Comparison of ENCODE assay signal across 23 cellular contexts in genomic region chr4:151922306-151922705, GRCh38.
DNase-seq lines count a peak whose midpoint lies in the region; ATAC-seq, FAIRE-seq and TF ChIP-seq lines count a peak whose summit lies in the region.
"Had no signal": no experiment of that assay in that cellular context is flagged by ENCODE, and none has a peak within 500 bp of the region (broad histone marks: within the 10 kb centered on the region; RNA-seq: fewer than 3 reads in every experiment).

No MANE protein-coding gene starts in this region.

- H3K27me3 Mint-ChIP-seq in activated CD8-positive, alpha-beta T cell treated with anti-CD3 and anti-CD28 coated beads for 36 hours: no peaks in the 10 kb centered on the region
- H3K27me3 Mint-ChIP-seq in activated CD8-positive, alpha-beta T cell treated with anti-CD3 and anti-CD28 coated beads, Interleukin-2, amount 10 ng/mL, durations not matched to agents 7 days and 5 days (ENCODE audit: low read depth): no peaks in the 10 kb centered on the region
- no peaks in the 10 kb centered on the region for H3K27me3 Mint-ChIP-seq in type B pancreatic cell

- no peaks in the 10 kb centered on the region for H3K4me1 ChIP-seq in smooth muscle cell (ENCODE audit: low read depth)
- H3K4me1 ChIP-seq: adrenal gland, vagina had no signal

- H3K36me3 ChIP-seq in bronchial epithelial cell (ENCODE audit: control insufficient read depth, insufficient read depth, low read length) (no peaks in the 10 kb centered on the region), smooth muscle cell (ENCODE audit: low read depth) (no peaks in the 10 kb centered on the region)
- H3K36me3 ChIP-seq: adrenal gland, vagina had no signal

- H3K9me3 ChIP-seq in smooth muscle cell (replicated peaks; ENCODE audit: low read depth): no peaks in the 10 kb centered on the region
- H3K9me3 ChIP-seq: adrenal gland, vagina had no signal

- CTCF ChIA-PET in activated CD8-positive, alpha-beta T cell treated with anti-CD3 and anti-CD28 coated beads for 36 hours (lab: Charles Lee): no interaction called here
- CTCF ChIA-PET in activated CD8-positive, alpha-beta T cell treated with anti-CD3 and anti-CD28 coated beads, Interleukin-2, amount 10 ng/mL, durations not matched to agents 7 days and 5 days (lab: Charles Lee): interaction anchor here (1.0 kb wide), 1 partner anchor 114 kb away, joined by 3 read pairs; no protein-coding TSS in a partner anchor

- H3K79me2 ChIP-seq in smooth muscle cell (ENCODE audit: low read depth): no peaks in the 10 kb centered on the region

- no peaks in the 10 kb centered on the region for H4K20me1 ChIP-seq in smooth muscle cell (ENCODE audit: low read depth)

- intact Hi-C loops in activated CD8-positive, alpha-beta T cell treated with anti-CD3 and anti-CD28 coated beads for 36 hours (cut with micrococcal nuclease): loop anchor here (10.0 kb wide), 1 partner anchor 158 kb away; the partner anchor contains the start of gene GATB

- ATAC-seq in activated CD8-positive, alpha-beta T cell treated with anti-CD3 and anti-CD28 coated beads for 36 hours: peak; percentile 56
- no peak for ATAC-seq in activated CD8-positive, alpha-beta T cell treated with anti-CD3 and anti-CD28 coated beads, Interleukin-2, amount 10 ng/mL, durations not matched to agents 7 days and 5 days

- H3K9ac ChIP-seq in smooth muscle cell (ENCODE audit: low read depth): no peak overlapping the region

- 79% methylated on average over 4 of the region's 4 CpGs for WGBS in smooth muscle cell (ENCODE audit: low lambda C conversion rate)

- no peaks in the 10 kb centered on the region for H3F3A ChIP-seq in smooth muscle cell (ENCODE audit: low read depth)

- DNase-seq in activated CD8-positive, alpha-beta T cell treated with anti-CD3 and anti-CD28 coated beads for 36 hours: no peak
- DNase-seq in activated CD8-positive, alpha-beta T cell treated with anti-CD3 and anti-CD28 coated beads, Interleukin-2, amount 10 ng/mL, durations not matched to agents 7 days and 5 days: no peak
- peak; percentile 48 for DNase-seq in HT1080 (ENCODE audit: low read depth)
- peak; percentile 47 for DNase-seq in bronchial epithelial cell (ENCODE audit: low read depth)
- no peak for DNase-seq in smooth muscle cell (lab: John Stamatoyannopoulos, UW; ENCODE audit: unreplicated experiment)
- DNase-seq in T1000 (lab: John Stamatoyannopoulos, UW): no peak
- no peak for DNase-seq in type B pancreatic cell (ENCODE audit: extremely low spot score, unreplicated experiment)
- no peak for DNase-seq in NCI-H1105 treated with DMSO at 0.1 percent for 48 hours (lab: John Stamatoyannopoulos, UW)
- DNase-seq: adrenal gland, caudate nucleus, DMS53, dorsolateral prefrontal cortex, KBM-7, NCI-H187 treated with DMSO at 0.1 percent for 48 hours, NCI-H345, NCI-H82, nucleus accumbens, retina, substantia nigra had no signal

- FAIRE-seq in bronchial epithelial cell (lab: Jason Lieb, UNC): no peak
- FAIRE-seq: frontal cortex had no signal

- H3K4me3 ChIP-seq in bronchial epithelial cell (ENCODE audit: low read depth, low read length) (no peak overlapping the region), smooth muscle cell (no peak overlapping the region)
- H3K4me3 ChIP-seq: adrenal gland, dorsolateral prefrontal cortex, vagina had no signal

- no peak overlapping the region for H2AFZ ChIP-seq in smooth muscle cell (ENCODE audit: low read depth)

- H3K27me3 ChIP-seq in bronchial epithelial cell (ENCODE audit: control insufficient read depth, insufficient read depth, low read length) (no peaks in the 10 kb centered on the region), smooth muscle cell (ENCODE audit: low read depth) (no peaks in the 10 kb centered on the region)
- H3K27me3 ChIP-seq: adrenal gland, vagina had no signal

- peak overlapping the region; percentile 76 for H3K27ac ChIP-seq in smooth muscle cell (ENCODE audit: low read depth)
- H3K27ac ChIP-seq: adrenal gland, C4-2B, dorsolateral prefrontal cortex, vagina had no signal

- no peak overlapping the region for H3K4me3 Mint-ChIP-seq in activated CD8-positive, alpha-beta T cell treated with anti-CD3 and anti-CD28 coated beads for 36 hours
- H3K4me3 Mint-ChIP-seq in activated CD8-positive, alpha-beta T cell treated with anti-CD3 and anti-CD28 coated beads, Interleukin-2, amount 10 ng/mL, durations not matched to agents 7 days and 5 days: no peak overlapping the region
- no peak overlapping the region for H3K4me3 Mint-ChIP-seq in type B pancreatic cell
- H3K4me3 Mint-ChIP-seq: T-helper 1 cell treated with Interleukin-12 subunit alpha and Interleukin-12 subunit beta and Interleukin-4 antibody, amounts not matched to agents 30 μg/mL and 1 μg/mL, for 36 hours had no signal

- H3K4me2 ChIP-seq in smooth muscle cell: no peak overlapping the region

- POLR2A ChIA-PET in activated CD8-positive, alpha-beta T cell treated with anti-CD3 and anti-CD28 coated beads for 36 hours (lab: Charles Lee): no interaction called here
- POLR2A ChIA-PET in activated CD8-positive, alpha-beta T cell treated with anti-CD3 and anti-CD28 coated beads, Interleukin-2, amount 10 ng/mL, durations not matched to agents 7 days and 5 days (lab: Charles Lee): no interaction called here

- no peaks in the 10 kb centered on the region for H3K9me3 Mint-ChIP-seq in activated CD8-positive, alpha-beta T cell treated with anti-CD3 and anti-CD28 coated beads for 36 hours
- no peaks in the 10 kb centered on the region for H3K9me3 Mint-ChIP-seq in activated CD8-positive, alpha-beta T cell treated with anti-CD3 and anti-CD28 coated beads, Interleukin-2, amount 10 ng/mL, durations not matched to agents 7 days and 5 days (ENCODE audit: insufficient read depth)
- H3K9me3 Mint-ChIP-seq in type B pancreatic cell: no peaks in the 10 kb centered on the region
- H3K9me3 Mint-ChIP-seq: T-helper 1 cell treated with Interleukin-12 subunit alpha and Interleukin-12 subunit beta and Interleukin-4 antibody, amounts not matched to agents 30 μg/mL and 1 μg/mL, for 36 hours had no signal

- no peak for TF ChIP-seq CTCF in activated CD8-positive, alpha-beta T cell treated with anti-CD3 and anti-CD28 coated beads for 36 hours (IDR thresholded peaks at IDR 0.05)
- no peak for TF ChIP-seq CTCF in bronchial epithelial cell (IDR thresholded peaks at IDR 0.05; ENCODE audit: insufficient read depth, low read length, severe bottlenecking)
- no peak for TF ChIP-seq CTCF in smooth muscle cell (IDR thresholded peaks at IDR 0.05; ENCODE audit: borderline replicate concordance, insufficient read depth, poor library complexity, severe bottlenecking)
- no peak for TF ChIP-seq CTCF in type B pancreatic cell (conservative IDR thresholded peaks at IDR 0.05)

- peaks cover 8% of the 10 kb centered on the region for H3K4me1 Mint-ChIP-seq in activated CD8-positive, alpha-beta T cell treated with anti-CD3 and anti-CD28 coated beads for 36 hours (ENCODE audit: low read depth)
- no peaks in the 10 kb centered on the region for H3K4me1 Mint-ChIP-seq in activated CD8-positive, alpha-beta T cell treated with anti-CD3 and anti-CD28 coated beads, Interleukin-2, amount 10 ng/mL, durations not matched to agents 7 days and 5 days (ENCODE audit: low read depth)
- H3K4me1 Mint-ChIP-seq in type B pancreatic cell (ENCODE audit: unreplicated experiment): no peaks in the 10 kb centered on the region

- no peaks in the 10 kb centered on the region for H3K36me3 Mint-ChIP-seq in activated CD8-positive, alpha-beta T cell treated with anti-CD3 and anti-CD28 coated beads for 36 hours (ENCODE audit: low read depth)
- no peaks in the 10 kb centered on the region for H3K36me3 Mint-ChIP-seq in activated CD8-positive, alpha-beta T cell treated with anti-CD3 and anti-CD28 coated beads, Interleukin-2, amount 10 ng/mL, durations not matched to agents 7 days and 5 days (ENCODE audit: low read depth)
- H3K36me3 Mint-ChIP-seq in type B pancreatic cell: no peaks in the 10 kb centered on the region

- H3K27ac Mint-ChIP-seq in activated CD8-positive, alpha-beta T cell treated with anti-CD3 and anti-CD28 coated beads for 36 hours: no peak overlapping the region
- no peak overlapping the region for H3K27ac Mint-ChIP-seq in activated CD8-positive, alpha-beta T cell treated with anti-CD3 and anti-CD28 coated beads, Interleukin-2, amount 10 ng/mL, durations not matched to agents 7 days and 5 days
- H3K27ac Mint-ChIP-seq in type B pancreatic cell: no peak overlapping the region
- H3K27ac Mint-ChIP-seq: T-helper 1 cell treated with Interleukin-12 subunit alpha and Interleukin-12 subunit beta and Interleukin-4 antibody, amounts not matched to agents 30 μg/mL and 1 μg/mL, for 36 hours had no signal

Comparison
In these comparisons a context has a peak if more than half of its experiments do, and no peak if none do; other contexts are left out.
1. DNase-seq: peak in HT1080 (single experiment) and bronchial epithelial cell (single experiment); none in activated CD8-positive, alpha-beta T cell treated with anti-CD3 and anti-CD28 coated beads for 36 hours (single experiment), activated CD8-positive, alpha-beta T cell treated with anti-CD3 and anti-CD28 coated beads, Interleukin-2, amount 10 ng/mL, durations not matched to agents 7 days and 5 days (single experiment), smooth muscle cell (single experiment), T1000 (single experiment), type B pancreatic cell (single experiment) and NCI-H1105 treated with DMSO at 0.1 percent for 48 hours (single experiment).